Comparison of ENCODE assay signal across 7 cellular contexts in the genomic region with DNA sequence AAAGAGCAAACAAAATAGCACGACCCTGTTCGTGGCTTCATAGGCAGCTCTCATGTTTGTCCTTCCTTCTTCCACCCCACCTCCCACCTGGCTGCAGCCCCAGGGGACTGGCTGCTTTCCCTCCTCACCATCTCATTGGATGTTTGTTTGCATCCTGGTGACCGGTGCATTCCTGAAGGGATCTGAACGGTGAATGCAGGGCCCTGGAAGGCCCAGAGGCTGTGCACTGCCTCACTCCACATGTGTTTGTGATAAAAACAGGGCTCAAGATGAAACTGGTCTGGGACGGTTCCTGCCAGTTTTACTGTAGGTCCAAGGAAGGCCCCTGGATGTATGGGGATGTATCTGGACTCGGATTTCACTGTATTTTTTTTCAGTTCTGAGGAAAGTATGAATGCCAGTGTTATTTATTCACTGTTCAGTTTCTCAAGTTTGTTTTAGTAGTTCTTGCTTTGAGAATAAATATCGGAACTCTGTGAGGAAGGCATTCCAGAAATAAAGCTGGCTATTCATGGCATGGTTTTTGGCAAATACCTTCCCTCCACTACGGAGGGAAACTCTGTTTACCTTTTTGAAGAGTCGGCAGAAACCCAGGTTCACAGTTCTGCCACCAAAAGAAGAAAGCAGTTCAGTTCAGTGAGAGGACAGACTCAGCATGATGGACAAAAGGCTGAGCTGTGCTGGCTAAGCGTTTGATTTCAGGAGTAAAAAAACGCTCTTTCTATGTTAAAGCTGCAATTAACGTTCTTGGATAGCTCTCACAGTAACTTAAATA. TPM values are rescaled to one million over a fixed set of nuclear protein-coding genes. Genes with fewer than 3 reads are reported as not detected.
DNase-seq lines count a peak whose midpoint lies in the region; ATAC-seq and TF ChIP-seq lines count a peak whose summit lies in the region.

No MANE protein-coding gene starts in this region.

- no peaks in the 10 kb centered on the region for H4K20me1 ChIP-seq in hepatocyte (ENCODE audit: insufficient read depth, poor library complexity, severe bottlenecking)

- no peaks in the 10 kb centered on the region for H3K36me3 ChIP-seq in hepatocyte (replicated peaks; ENCODE audit: insufficient read depth, low read depth)

- no peak for TF ChIP-seq CTCF in hepatocyte (IDR thresholded peaks at IDR 0.05; ENCODE audit: poor library complexity)

- H2AFZ ChIP-seq in hepatocyte: no peak overlapping the region

- H3K9me3 ChIP-seq in hepatocyte (ENCODE audit: low read depth): no peaks in the 10 kb centered on the region

- H3K4me3 ChIP-seq in hepatocyte (no peak overlapping the region), skin epidermis (no peak overlapping the region)

- no peak for ATAC-seq in HG03097 (IDR thresholded peaks at IDR 0.05; ENCODE audit: low FRiP score, unreplicated experiment)

- H3K27me3 ChIP-seq in hepatocyte: no peaks in the 10 kb centered on the region

- no peaks in the 10 kb centered on the region for H3K9me2 ChIP-seq in hepatocyte (replicated peaks; ENCODE audit: insufficient read depth)

- H3K27ac ChIP-seq in hepatocyte (peak overlapping the region; percentile 92), skin epidermis (peak overlapping the region in 16 of 21 experiments; percentile 17 to 76 (median 53))

- peak; percentile 46 for DNase-seq in HCEC 1CT
- DNase-seq in amniotic epithelial cell (ENCODE audit: low read depth): peak; percentile 43
- peak; percentile 75 for DNase-seq in hepatocyte (ENCODE audit: low spot score)
- DNase-seq in NK-92 treated with Interleukin-12 subunit alpha and Interleukin-12 subunit beta, amount 100 ng/mL, for 24 hours (lab: John Stamatoyannopoulos, UW): no peak
- no peak for DNase-seq in SHP77 (lab: John Stamatoyannopoulos, UW)

- H3K4me1 ChIP-seq in hepatocyte (ENCODE audit: insufficient read depth): peaks cover 14% of the 10 kb centered on the region

- H3K79me2 ChIP-seq in hepatocyte: no peaks in the 10 kb centered on the region

- peak overlapping the region; percentile 49 for H3K4me2 ChIP-seq in hepatocyte

- WGBS in hepatocyte (ENCODE audit: low lambda C conversion rate, missing lambda C conversion rate): 33% methylated on average over 12 of the region's 12 CpGs

RNA-seq across cellular contexts. Expression of a gene that starts 42.6 kb away (rescaled TPM):
- 255 and 256 TPM in 2 replicates for total RNA-seq in hepatocyte
- polyA plus RNA-seq in hepatocyte: 416 and 420 TPM in 2 replicates

Comparison
In these comparisons a context has a peak if more than half of its experiments do, and no peak if none do; other contexts are left out.
1. DNase-seq: peak in HCEC 1CT (single experiment), amniotic epithelial cell (single experiment) and hepatocyte (single experiment); none in NK-92 treated with Interleukin-12 subunit alpha and Interleukin-12 subunit beta, amount 100 ng/mL, for 24 hours (single experiment) and SHP77 (0 of 2).